In genomic region chr2:181466661-181467576, GRCh38 we compare ENCODE assay signal across 8 cellular contexts. TPM values are rescaled to one million over a fixed set of nuclear protein-coding genes. Genes with fewer than 3 reads are reported as not detected.
DNase-seq lines count a peak whose midpoint lies in the region; ATAC-seq and TF ChIP-seq lines count a peak whose summit lies in the region.

No MANE protein-coding gene starts in this region.

- no peaks in the 10 kb centered on the region; the same call in 1 of the 2 replicates for H3K36me3 ChIP-seq in MM.1S (replicated peaks; ENCODE audit: insufficient read depth, low read length)
- H3K36me3 ChIP-seq in liver (ENCODE audit: control insufficient read depth in 4 of 4, insufficient read depth in 3 of 4, low read depth in 1 of 4, low read length in 3 of 4): no peaks in the 10 kb centered on the region

- H3K4me1 ChIP-seq in MM.1S (ENCODE audit: low read length) (peaks cover 28% of the 10 kb centered on the region), liver (ENCODE audit: control insufficient read depth in 4 of 4, insufficient read depth in 4 of 4, low read length in 3 of 4) (no peaks in the 10 kb centered on the region)

- peak; percentile 73 to 82 for TF ChIP-seq RAD21 in liver (IDR thresholded peaks at IDR 0.05)

- peaks cover 95% of the 10 kb centered on the region for H3K79me2 ChIP-seq in MM.1S (ENCODE audit: low read length)

- H3K4me2 ChIP-seq in MM.1S (ENCODE audit: low read depth, low read length): no peak overlapping the region

- H3K9me3 ChIP-seq in MM.1S (replicated peaks; ENCODE audit: insufficient read depth, low read length) (no peaks in the 10 kb centered on the region), liver (ENCODE audit: control insufficient read depth in 4 of 4, low read length in 3 of 4) (no peaks in the 10 kb centered on the region)

- peaks cover 3% of the 10 kb centered on the region; the same call in 1 of the 2 replicates for H3F3A ChIP-seq in MM.1S (ENCODE audit: insufficient read depth, low read length)

- H3K4me3 ChIP-seq in MM.1S (ENCODE audit: low read length): no peak overlapping the region
- no peak overlapping the region for H3K4me3 ChIP-seq in liver (ENCODE audit: low read depth in 1 of 3, low read length in 3 of 3)

- H3K9ac ChIP-seq in MM.1S (ENCODE audit: low read length) (no peak overlapping the region), liver (ENCODE audit: low read depth in 1 of 2, low read length in 2 of 2) (no peak overlapping the region)

- H3K27me3 ChIP-seq in MM.1S (replicated peaks; ENCODE audit: insufficient read depth, low read length) (no peaks in the 10 kb centered on the region), liver (ENCODE audit: control insufficient read depth in 4 of 4, insufficient read depth in 4 of 4, low read length in 3 of 4) (no peaks in the 10 kb centered on the region)

- TF ChIP-seq CTCF in MM.1S (IDR thresholded peaks at IDR 0.05; ENCODE audit: low read length): peak; percentile 76
- peak; percentile 67 for TF ChIP-seq CTCF in liver (IDR thresholded peaks at IDR 0.05; ENCODE audit: low read depth, low read length, missing input control)

- no peak overlapping the region for H2AFZ ChIP-seq in MM.1S (ENCODE audit: low read length)

- no peak for ATAC-seq in GM18870 (IDR thresholded peaks at IDR 0.05; ENCODE audit: unreplicated experiment)

- H3K27ac ChIP-seq in MM.1S (ENCODE audit: low read length): no peak overlapping the region
- H3K27ac ChIP-seq in liver (ENCODE audit: low read depth in 1 of 2, low read length in 2 of 2): no peak overlapping the region

- H4K20me1 ChIP-seq in MM.1S (ENCODE audit: insufficient read depth, low read length): 0 out of 2 replicates have a peak, but pooled peaks cover 5% of the 10 kb centered on the region

- DNase-seq in SIG-M5 treated with dmso at 0.1 percent for 504 hours (lab: John Stamatoyannopoulos, UW; ENCODE audit: unreplicated experiment): peak; percentile 60
- DNase-seq in SIG-M5 (lab: John Stamatoyannopoulos, UW): no peak
- peak; percentile 62 for DNase-seq in MM.1S
- peak; percentile 47 for DNase-seq in activated CD4-positive, CD25-positive, alpha-beta regulatory T cell treated with anti-CD3 and anti-CD28 coated beads, Interleukin-2, amount 50 U/mL, for 16 hours (ENCODE audit: low read depth, low spot score)
- peak; percentile 37 for DNase-seq in cerebellar cortex (ENCODE audit: low spot score)
- peak; percentile 44 for DNase-seq in stimulated activated CD8-positive, alpha-beta memory T cell treated with anti-CD3 and anti-CD28 coated beads, Interleukin-12 subunit alpha, Interleukin-12 subunit beta, amount 100 ng/mL, for 4 hours (ENCODE audit: low read depth)

- 47% methylated on average over 4 of the region's 4 CpGs for WGBS in liver

- H3K9me2 ChIP-seq in MM.1S (replicated peaks; ENCODE audit: insufficient read depth, low read length): no peaks in the 10 kb centered on the region

TF ChIP-seq in liver, 16 proteins besides CTCF, POLR2A, EP300 and RAD21:
- TF ChIP-seq HNF4G (IDR thresholded peaks at IDR 0.05): no peak
- no peak for TF ChIP-seq YY1 (IDR thresholded peaks at IDR 0.05)
- no peak for TF ChIP-seq FOXA2 (IDR thresholded peaks at IDR 0.05)
- no peak for TF ChIP-seq SP1 (IDR thresholded peaks at IDR 0.05)
- no peak for TF ChIP-seq JUND (IDR thresholded peaks at IDR 0.05)
- TF ChIP-seq, protein P1, sequence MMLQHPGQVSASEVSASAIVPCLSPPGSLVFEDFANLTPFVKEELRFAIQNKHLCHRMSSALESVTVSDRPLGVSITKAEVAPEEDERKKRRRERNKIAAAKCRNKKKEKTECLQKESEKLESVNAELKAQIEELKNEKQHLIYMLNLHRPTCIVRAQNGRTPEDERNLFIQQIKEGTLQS (IDR thresholded peaks at IDR 0.05): no peak
- no peak for TF ChIP-seq REST (IDR thresholded peaks at IDR 0.05)
- no peak for TF ChIP-seq RXRA (IDR thresholded peaks at IDR 0.05)
- no peak for TF ChIP-seq EGR1 (IDR thresholded peaks at IDR 0.05; ENCODE audit: low read depth in 2 of 2)
- no peak for TF ChIP-seq NR2F2 (IDR thresholded peaks at IDR 0.05)
- no peak for TF ChIP-seq HNF4A (conservative IDR thresholded peaks at IDR 0.05)
- TF ChIP-seq, protein P2, sequence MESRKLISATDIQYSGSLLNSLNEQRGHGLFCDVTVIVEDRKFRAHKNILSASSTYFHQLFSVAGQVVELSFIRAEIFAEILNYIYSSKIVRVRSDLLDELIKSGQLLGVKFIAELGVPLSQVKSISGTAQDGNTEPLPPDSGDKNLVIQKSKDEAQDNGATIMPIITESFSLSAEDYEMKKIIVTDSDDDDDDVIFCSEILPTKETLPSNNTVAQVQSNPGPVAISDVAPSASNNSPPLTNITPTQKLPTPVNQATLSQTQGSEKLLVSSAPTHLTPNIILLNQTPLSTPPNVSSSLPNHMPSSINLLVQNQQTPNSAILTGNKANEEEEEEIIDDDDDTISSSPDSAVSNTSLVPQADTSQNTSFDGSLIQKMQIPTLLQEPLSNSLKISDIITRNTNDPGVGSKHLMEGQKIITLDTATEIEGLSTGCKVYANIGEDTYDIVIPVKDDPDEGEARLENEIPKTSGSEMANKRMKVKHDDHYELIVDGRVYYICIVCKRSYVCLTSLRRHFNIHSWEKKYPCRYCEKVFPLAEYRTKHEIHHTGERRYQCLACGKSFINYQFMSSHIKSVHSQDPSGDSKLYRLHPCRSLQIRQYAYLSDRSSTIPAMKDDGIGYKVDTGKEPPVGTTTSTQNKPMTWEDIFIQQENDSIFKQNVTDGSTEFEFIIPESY (IDR thresholded peaks at IDR 0.05): no peak
- TF ChIP-seq GABPA (IDR thresholded peaks at IDR 0.05 in 1 of 2, conservative IDR thresholded peaks at IDR 0.05 in 1 of 2): no peak
- TF ChIP-seq MAX (IDR thresholded peaks at IDR 0.05): no peak
- no peak for TF ChIP-seq FOXA1 (IDR thresholded peaks at IDR 0.05)
- no peak for TF ChIP-seq TAF1 (conservative IDR thresholded peaks at IDR 0.05)

RNA-seq across cellular contexts. Expression of gene ITGA4, which starts 9.7 kb away (rescaled TPM):
- 100 to 1,000 TPM in 1 of 2 donors, 1 to 10 TPM in 1; 6.4 to 142 TPM for total RNA-seq in liver
- 1 to 10 TPM; 1.6 to 1.7 TPM for polyA plus RNA-seq in liver
